ENCODE assay signal across 9 cellular contexts in genomic region chr5:37838152-37838932, GRCh38. TPM values are rescaled to one million over a fixed set of nuclear protein-coding genes. Genes with fewer than 3 reads are reported as not detected.
DNase-seq lines count a peak whose midpoint lies in the region; ATAC-seq and TF ChIP-seq lines count a peak whose summit lies in the region.
"Had no signal": no experiment of that assay in that cellular context is flagged by ENCODE, and none has a peak within 500 bp of the region (broad histone marks: within the 10 kb centered on the region; RNA-seq: fewer than 3 reads in every experiment).

No MANE protein-coding gene starts in this region.

- H3K4me1 ChIP-seq in heart left ventricle = peaks cover 0 to 54% (median 26%) of the 10 kb centered on the region in 12 donors
- peaks cover 0 to 50% (median 34%) of the 10 kb centered on the region in 4 donors for H3K4me1 ChIP-seq in sigmoid colon

- WGBS in heart left ventricle, 4 donors = 3 to 6% (median 4%) methylated on average over 44 to 47 of the region's 47 CpGs
- WGBS in sigmoid colon, 2 donors = 6 to 11% methylated on average over 47 of the region's 47 CpGs

- H3K27me3 Mint-ChIP-seq in natural killer cell treated with Interleukin-12 subunit alpha and Interleukin-12 subunit beta and Interleukin-15 and Interleukin-18, amount 100 ng/mL, for 72 hours = peaks cover 53 to 74% of the 10 kb centered on the region in 2 donors
- peaks cover 57 to 69% of the 10 kb centered on the region in 2 donors for H3K27me3 Mint-ChIP-seq in natural killer cell (ENCODE audit: low read depth in 2 of 2)
- H3K27me3 Mint-ChIP-seq in WTC11 (ENCODE audit: low read depth) = peaks cover 95% of the 10 kb centered on the region

- H3K4me3 ChIP-seq in heart left ventricle = peak overlapping the region in 11 of 12 donors; percentile 8 to 61 (median 48)
- peak overlapping the region; percentile 66 to 86 (median 73) for H3K4me3 ChIP-seq in sigmoid colon

- peaks cover 22 to 99% (median 63%) of the 10 kb centered on the region in 9 donors for H3K27me3 ChIP-seq in heart left ventricle
- peaks cover 0 to 6% (median 3%) of the 10 kb centered on the region in 3 donors for H3K27me3 ChIP-seq in sigmoid colon

- POLR2A ChIA-PET in WTC11 (lab: Charles Lee) = no interaction called here

- no peaks in the 10 kb centered on the region for H3K9me3 Mint-ChIP-seq in natural killer cell treated with Interleukin-12 subunit alpha and Interleukin-12 subunit beta and Interleukin-15 and Interleukin-18, amount 100 ng/mL, for 72 hours
- H3K9me3 Mint-ChIP-seq in natural killer cell (no peaks in the 10 kb centered on the region), WTC11 (no peaks in the 10 kb centered on the region)

- H3K36me3 Mint-ChIP-seq in natural killer cell treated with Interleukin-12 subunit alpha and Interleukin-12 subunit beta and Interleukin-15 and Interleukin-18, amount 100 ng/mL, for 72 hours = no peaks in the 10 kb centered on the region
- no peaks in the 10 kb centered on the region for H3K36me3 Mint-ChIP-seq in natural killer cell
- H3K36me3 Mint-ChIP-seq in WTC11 = no peaks in the 10 kb centered on the region

- peak overlapping the region; percentile 59 for H3K4me3 Mint-ChIP-seq in natural killer cell treated with Interleukin-12 subunit alpha and Interleukin-12 subunit beta and Interleukin-15 and Interleukin-18, amount 100 ng/mL, for 72 hours
- H3K4me3 Mint-ChIP-seq in natural killer cell = no peak overlapping the region
- H3K4me3 Mint-ChIP-seq in WTC11 = peak overlapping the region; percentile 82

- CTCF ChIA-PET in WTC11 (lab: Charles Lee) = interaction anchor here (0.6 to 1.5 kb wide), 4 partner anchors 63 to 1782 kb away, joined by 3 to 9 read pairs (median 4); no protein-coding TSS in a partner anchor

- H3K27ac Mint-ChIP-seq in natural killer cell treated with Interleukin-12 subunit alpha and Interleukin-12 subunit beta and Interleukin-15 and Interleukin-18, amount 100 ng/mL, for 72 hours = no peak overlapping the region
- H3K27ac Mint-ChIP-seq in natural killer cell (no peak overlapping the region), WTC11 (no peak overlapping the region)

- no peak for DNase-seq in natural killer cell treated with Interleukin-12 subunit alpha and Interleukin-12 subunit beta and Interleukin-15 and Interleukin-18, amount 100 ng/mL, for 72 hours (ENCODE audit: low spot score)
- DNase-seq in natural killer cell = no peak
- peak; percentile 66 for DNase-seq in WTC11 (ENCODE audit: low spot score)
- DNase-seq in heart left ventricle = peak in 1 of 5 donors; percentile 53
- peak; percentile 79 for DNase-seq in sigmoid colon
- no peak for DNase-seq in NCI-H2029 treated with DMSO at 0.1 percent for 48 hours (lab: John Stamatoyannopoulos, UW)

- no peak for ATAC-seq in natural killer cell treated with Interleukin-12 subunit alpha and Interleukin-12 subunit beta and Interleukin-15 and Interleukin-18, amount 100 ng/mL, for 72 hours
- ATAC-seq in natural killer cell (no peak), WTC11 (peak; percentile 2; the same call in 1 of the 2 replicates), heart left ventricle (peak in 3 of 4 donors; percentile 28 to 36 (median 34)), HG02759 (IDR thresholded peaks at IDR 0.05; ENCODE audit: unreplicated experiment) (no peak), GM19395 (IDR thresholded peaks at IDR 0.05; ENCODE audit: unreplicated experiment) (no peak)

- TF ChIP-seq CTCF in natural killer cell (IDR thresholded peaks at IDR 0.05) (no peak), WTC11 (IDR thresholded peaks at IDR 0.05) (no peak), heart left ventricle (IDR thresholded peaks at IDR 0.05) (peak in 2 of 12 donors; percentile 4 to 27), sigmoid colon (IDR thresholded peaks at IDR 0.05) (peak in 1 of 4 experiments; percentile 17)

- H3K9me3 ChIP-seq in heart left ventricle = no peaks in the 10 kb centered on the region
- no peaks in the 10 kb centered on the region for H3K9me3 ChIP-seq in sigmoid colon
- H3K9me3 ChIP-seq: adrenal gland had no signal

- intact Hi-C loops in natural killer cell (cut with micrococcal nuclease) (loop anchor here (5.0 kb wide), 1 partner anchor 354 kb away; no protein-coding TSS in a partner anchor), heart left ventricle (cut with DNase I) (loop anchor here in 3 of 10 donors (1.0 to 5.0 kb wide), 3 partner anchors 354 to 426 kb away; no protein-coding TSS in a partner anchor), sigmoid colon (cut with DNase I) (loop anchor here (5.0 kb wide), 3 partner anchors 121 to 961 kb away; partner anchors contain the start of gene NIPBL)

- H3K4me1 Mint-ChIP-seq in natural killer cell treated with Interleukin-12 subunit alpha and Interleukin-12 subunit beta and Interleukin-15 and Interleukin-18, amount 100 ng/mL, for 72 hours (ENCODE audit: low read depth in 2 of 2) = peaks cover 10 to 11% of the 10 kb centered on the region in 2 donors
- H3K4me1 Mint-ChIP-seq in natural killer cell (peaks cover 5 to 8% of the 10 kb centered on the region in 2 donors), WTC11 (peaks cover 64% of the 10 kb centered on the region)

- H3K36me3 ChIP-seq in heart left ventricle (no peaks in the 10 kb centered on the region), sigmoid colon (no peaks in the 10 kb centered on the region)
- H3K36me3 ChIP-seq: adrenal gland had no signal

- H3K27ac ChIP-seq in heart left ventricle = peak overlapping the region in 2 of 12 donors; percentile 9 to 93
- peak overlapping the region; percentile 85 to 97 (median 95) for H3K27ac ChIP-seq in sigmoid colon
- H3K27ac ChIP-seq: adrenal gland had no signal

- TF ChIP-seq EP300 in sigmoid colon (IDR thresholded peaks at IDR 0.05) = no peak

- TF ChIP-seq POLR2A in heart left ventricle (IDR thresholded peaks at IDR 0.05) (no peak), sigmoid colon (IDR thresholded peaks at IDR 0.05) (no peak)

TF ChIP-seq in WTC11, 78 proteins besides CTCF, POLR2A, EP300 and RAD21:
- no peak for TF ChIP-seq E2F4 (CRISPR knock-in tag; IDR thresholded peaks at IDR 0.05; ENCODE audit: borderline replicate concordance, low read depth)
- peak; percentile 8; the same call in 1 of the 2 replicates for TF ChIP-seq ZNF423 (CRISPR knock-in tag; IDR thresholded peaks at IDR 0.05)
- TF ChIP-seq MAX (CRISPR knock-in tag; IDR thresholded peaks at IDR 0.05) = peak; percentile 51; the same call in 1 of the 2 replicates

RNA-seq across cellular contexts. Expression of gene GDNF, which starts 1.5 kb away (rescaled TPM):
- not detected for total RNA-seq in natural killer cell treated with Interleukin-12 subunit alpha and Interleukin-12 subunit beta and Interleukin-15 and Interleukin-18, amount 100 ng/mL, for 72 hours
- not detected for total RNA-seq in natural killer cell
- 0.96 to 4.7 TPM (median 1.1 TPM) in 3 replicates for total RNA-seq in WTC11 (2021)
- under 1 TPM in 6 of 9 donors, not detected in 3; 0.07 to 0.36 (median 0.10) TPM for total RNA-seq in heart left ventricle
- under 1 TPM in 1 of 2 donors, not detected in 1; 0.03 TPM for polyA plus RNA-seq in heart left ventricle
- 10 to 100 TPM in 1 of 4 donors, 1 to 10 TPM in 3; 4.2 to 16.3 (median 7.9) TPM for total RNA-seq in sigmoid colon
- polyA plus RNA-seq in sigmoid colon = under 1 TPM; under 0.01 to 0.63 (median 0.23) TPM

Comparison
In these comparisons a context has a peak if more than half of its experiments do, and no peak if none do; other contexts are left out.
1. ATAC-seq: peak in WTC11 (single experiment) and heart left ventricle (3 of 4); none in natural killer cell treated with Interleukin-12 subunit alpha and Interleukin-12 subunit beta and Interleukin-15 and Interleukin-18, amount 100 ng/mL, for 72 hours (0 of 2), natural killer cell (0 of 3), HG02759 (single experiment) and GM19395 (single experiment).
2. DNase-seq: peak in WTC11 (single experiment) and sigmoid colon (single experiment); none in natural killer cell treated with Interleukin-12 subunit alpha and Interleukin-12 subunit beta and Interleukin-15 and Interleukin-18, amount 100 ng/mL, for 72 hours (single experiment), natural killer cell (single experiment) and NCI-H2029 treated with DMSO at 0.1 percent for 48 hours (single experiment).